ENCODE assay signal across 9 cellular contexts in the genomic region with DNA sequence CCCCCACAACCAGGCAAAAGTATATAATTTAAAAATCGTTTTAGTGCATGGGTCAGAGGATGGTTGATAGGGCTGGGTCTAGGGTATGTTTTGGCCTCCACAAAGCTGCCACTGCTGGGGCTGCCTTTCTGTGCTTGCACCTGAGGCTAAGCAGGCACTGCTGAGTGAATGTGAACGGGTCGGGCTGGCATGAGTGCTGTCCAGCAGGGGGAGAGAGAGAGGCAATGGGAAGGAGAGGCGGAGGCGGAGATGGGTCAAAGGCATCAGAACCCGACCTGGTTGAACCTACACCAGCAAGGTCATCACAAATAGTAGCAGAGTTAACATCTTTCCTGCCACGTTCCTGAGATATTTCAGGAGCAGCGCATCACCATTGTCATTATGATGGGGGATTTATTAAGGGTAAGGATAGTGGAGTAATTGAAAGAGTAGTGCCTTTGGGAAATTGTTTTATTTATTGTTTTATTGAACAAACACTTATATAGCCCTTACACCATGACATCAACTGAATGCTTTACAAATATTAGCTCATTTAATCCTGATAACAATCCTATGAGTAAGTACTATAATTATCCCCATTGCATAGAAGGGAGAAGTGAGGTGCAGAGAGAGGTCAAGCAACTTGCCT. TPM values are rescaled to one million over a fixed set of nuclear protein-coding genes. Genes with fewer than 3 reads are reported as not detected.
DNase-seq lines count a peak whose midpoint lies in the region; ATAC-seq and TF ChIP-seq lines count a peak whose summit lies in the region.
"Had no signal": no experiment of that assay in that cellular context is flagged by ENCODE, and none has a peak within 500 bp of the region (broad histone marks: within the 10 kb centered on the region; RNA-seq: fewer than 3 reads in every experiment).

No MANE protein-coding gene starts in this region.

- H3K36me3 ChIP-seq in Loucy (ENCODE audit: insufficient read depth, low read length) (no peaks in the 10 kb centered on the region), lung (ENCODE audit: control insufficient read depth in 2 of 2, insufficient read depth in 2 of 2, low read length in 2 of 2) (no peaks in the 10 kb centered on the region)

- H3K4me1 ChIP-seq in Loucy (ENCODE audit: insufficient read depth, low read length, poor library complexity, severe bottlenecking) (no peaks in the 10 kb centered on the region), lung (ENCODE audit: control insufficient read depth in 2 of 2, insufficient read depth in 2 of 2, low read length in 2 of 2) (peaks cover 0 to 1% of the 10 kb centered on the region in 2 donors)

- no peaks in the 10 kb centered on the region for H4K20me1 ChIP-seq in Loucy (ENCODE audit: insufficient read depth, low read length, poor library complexity, severe bottlenecking)

- H3K9ac ChIP-seq in Loucy (ENCODE audit: low read depth, low read length, poor library complexity, severe bottlenecking), result no peak overlapping the region

- H3K9me3 ChIP-seq in Loucy (ENCODE audit: insufficient read depth, low read depth, low read length) (no peaks in the 10 kb centered on the region), lung (ENCODE audit: control insufficient read depth in 2 of 2, insufficient read depth in 1 of 2, low read length in 1 of 2) (peaks cover 0 to 3% of the 10 kb centered on the region in 2 donors)

- H3K4me1 Mint-ChIP-seq in activated T-cell treated with anti-CD3 and anti-CD28 coated beads, Interleukin-2, amount 50 U/mL, for 72 hours (ENCODE audit: low read depth), result no peaks in the 10 kb centered on the region
- no peaks in the 10 kb centered on the region for H3K4me1 Mint-ChIP-seq in activated T-cell treated with anti-CD3 and anti-CD28 coated beads, Interleukin-2, amount 50 U/mL, for 24 hours (ENCODE audit: low read depth)
- H3K4me1 Mint-ChIP-seq in activated CD4-positive, alpha-beta memory T cell treated with anti-CD3 and anti-CD28 coated beads for 36 hours (ENCODE audit: low read depth), result no peaks in the 10 kb centered on the region

- intact Hi-C loops in activated CD4-positive, alpha-beta memory T cell treated with anti-CD3 and anti-CD28 coated beads for 36 hours (cut with micrococcal nuclease), result no loop called here
- intact Hi-C loops in posterior vena cava (cut with DNase I), result no loop called here

- no peaks in the 10 kb centered on the region for H3K79me2 ChIP-seq in Loucy (ENCODE audit: insufficient read depth, low read length)

- CTCF ChIA-PET in activated CD4-positive, alpha-beta memory T cell treated with anti-CD3 and anti-CD28 coated beads for 36 hours (lab: Charles Lee), result no interaction called here

- H3K27ac ChIP-seq in lung (ENCODE audit: low read depth in 1 of 2, low read length in 1 of 2), result no peak overlapping the region

- POLR2A ChIA-PET in activated CD4-positive, alpha-beta memory T cell treated with anti-CD3 and anti-CD28 coated beads for 36 hours (lab: Charles Lee), result no interaction called here

- no peak overlapping the region for H3K4me2 ChIP-seq in Loucy (ENCODE audit: low read depth, low read length, poor library complexity, severe bottlenecking)

- no peaks in the 10 kb centered on the region for H3K36me3 Mint-ChIP-seq in activated T-cell treated with anti-CD3 and anti-CD28 coated beads, Interleukin-2, amount 50 U/mL, for 72 hours (ENCODE audit: insufficient read depth in 2 of 2)
- no peaks in the 10 kb centered on the region for H3K36me3 Mint-ChIP-seq in activated T-cell treated with anti-CD3 and anti-CD28 coated beads, Interleukin-2, amount 50 U/mL, for 24 hours (ENCODE audit: low read depth)
- no peaks in the 10 kb centered on the region for H3K36me3 Mint-ChIP-seq in activated CD4-positive, alpha-beta memory T cell treated with anti-CD3 and anti-CD28 coated beads for 36 hours

- peak in 1 of 2 donors; percentile 44 for ATAC-seq in activated T-cell treated with anti-CD3 and anti-CD28 coated beads, Interleukin-2, amount 50 U/mL, for 72 hours (replicated peaks in 1 of 2)
- ATAC-seq in lung (ENCODE audit: insufficient read depth, low FRiP score), result no peak
- ATAC-seq in GM18867 (IDR thresholded peaks at IDR 0.05; ENCODE audit: unreplicated experiment), result no peak

- H3K27me3 Mint-ChIP-seq in activated T-cell treated with anti-CD3 and anti-CD28 coated beads, Interleukin-2, amount 50 U/mL, for 72 hours (ENCODE audit: low read depth), result peaks cover 43% of the 10 kb centered on the region
- peaks cover 28% of the 10 kb centered on the region for H3K27me3 Mint-ChIP-seq in activated T-cell treated with anti-CD3 and anti-CD28 coated beads, Interleukin-2, amount 50 U/mL, for 24 hours
- peaks cover 11% of the 10 kb centered on the region for H3K27me3 Mint-ChIP-seq in activated CD4-positive, alpha-beta memory T cell treated with anti-CD3 and anti-CD28 coated beads for 36 hours

- no peaks in the 10 kb centered on the region for H3K27me3 ChIP-seq in Loucy (ENCODE audit: insufficient read depth, low read length, poor library complexity, severe bottlenecking)
- no peaks in the 10 kb centered on the region for H3K27me3 ChIP-seq in lung (ENCODE audit: control insufficient read depth, insufficient read depth)

- H3K4me3 ChIP-seq in Loucy (ENCODE audit: low read length, poor library complexity, severe bottlenecking) (no peak overlapping the region), lung (no peak overlapping the region)

- H2AFZ ChIP-seq in Loucy (ENCODE audit: low read length), result no peak overlapping the region

- TF ChIP-seq CTCF in Loucy (conservative IDR thresholded peaks at IDR 0.05; ENCODE audit: low read length), result peak; percentile 66
- TF ChIP-seq CTCF in lung (IDR thresholded peaks at IDR 0.05; ENCODE audit: control extremely low read depth, extremely low read depth), result no peak

- no peak overlapping the region for H3K4me3 Mint-ChIP-seq in activated T-cell treated with anti-CD3 and anti-CD28 coated beads, Interleukin-2, amount 50 U/mL, for 72 hours
- H3K4me3 Mint-ChIP-seq in activated T-cell treated with anti-CD3 and anti-CD28 coated beads, Interleukin-2, amount 50 U/mL, for 24 hours, result no peak overlapping the region
- no peak overlapping the region for H3K4me3 Mint-ChIP-seq in activated CD4-positive, alpha-beta memory T cell treated with anti-CD3 and anti-CD28 coated beads for 36 hours

- H3K9me3 Mint-ChIP-seq in activated T-cell treated with anti-CD3 and anti-CD28 coated beads, Interleukin-2, amount 50 U/mL, for 72 hours, result no peaks in the 10 kb centered on the region
- H3K9me3 Mint-ChIP-seq in activated T-cell treated with anti-CD3 and anti-CD28 coated beads, Interleukin-2, amount 50 U/mL, for 24 hours, result no peaks in the 10 kb centered on the region
- H3K9me3 Mint-ChIP-seq in activated CD4-positive, alpha-beta memory T cell treated with anti-CD3 and anti-CD28 coated beads for 36 hours, result no peaks in the 10 kb centered on the region

- WGBS in lung, 2 donors, result 11 to 19% methylated on average over 8 of the region's 8 CpGs

- H3K27ac Mint-ChIP-seq in activated T-cell treated with anti-CD3 and anti-CD28 coated beads, Interleukin-2, amount 50 U/mL, for 72 hours, result no peak overlapping the region
- no peak overlapping the region for H3K27ac Mint-ChIP-seq in activated T-cell treated with anti-CD3 and anti-CD28 coated beads, Interleukin-2, amount 50 U/mL, for 24 hours
- H3K27ac Mint-ChIP-seq in activated CD4-positive, alpha-beta memory T cell treated with anti-CD3 and anti-CD28 coated beads for 36 hours, result no peak overlapping the region

- peak; percentile 15 to 30 for DNase-seq in activated T-cell treated with anti-CD3 and anti-CD28 coated beads, Interleukin-2, amount 50 U/mL, for 72 hours
- DNase-seq in activated T-cell treated with anti-CD3 and anti-CD28 coated beads, Interleukin-2, amount 50 U/mL, for 24 hours, result no peak
- DNase-seq in activated CD4-positive, alpha-beta memory T cell treated with anti-CD3 and anti-CD28 coated beads for 36 hours, result peak; percentile 13
- DNase-seq in lung (ENCODE audit: low spot score) (peak; percentile 40), T-helper 2 cell (no peak), posterior vena cava (ENCODE audit: low spot score) (no peak)
- DNase-seq: right cardiac atrium had no signal

- no peaks in the 10 kb centered on the region for H3F3A ChIP-seq in Loucy (ENCODE audit: low read depth)

- no peaks in the 10 kb centered on the region for H3K9me2 ChIP-seq in Loucy (replicated peaks; ENCODE audit: low read depth, low read length)

RNA-seq across cellular contexts. Expression of gene NRXN3, which starts 5.8 kb away (rescaled TPM):
- total RNA-seq in activated T-cell treated with anti-CD3 and anti-CD28 coated beads, Interleukin-2, amount 50 U/mL, for 72 hours, result not detected
- not detected for total RNA-seq in activated CD4-positive, alpha-beta memory T cell treated with anti-CD3 and anti-CD28 coated beads for 36 hours
- 1 to 10 TPM; 6.7 to 8.3 TPM for total RNA-seq in lung
- 1 to 10 TPM; 1.4 to 2.1 TPM for polyA plus RNA-seq in lung
- 10 to 100 TPM; 11.8 to 14.3 TPM for total RNA-seq in posterior vena cava

Comparison
In these comparisons a context has a peak if more than half of its experiments do, and no peak if none do; other contexts are left out.
1. DNase-seq: peak in activated T-cell treated with anti-CD3 and anti-CD28 coated beads, Interleukin-2, amount 50 U/mL, for 72 hours (2 of 2), activated CD4-positive, alpha-beta memory T cell treated with anti-CD3 and anti-CD28 coated beads for 36 hours (single experiment) and lung (single experiment); none in activated T-cell treated with anti-CD3 and anti-CD28 coated beads, Interleukin-2, amount 50 U/mL, for 24 hours (single experiment), T-helper 2 cell (0 of 5) and posterior vena cava (single experiment).
2. RNA of gene NRXN3, which starts 5.8 kb away (total RNA-seq): 11.8 to 14.3 TPM in posterior vena cava and 6.7 to 8.3 TPM in lung; not detected in activated T-cell treated with anti-CD3 and anti-CD28 coated beads, Interleukin-2, amount 50 U/mL, for 72 hours and not detected in activated CD4-positive, alpha-beta memory T cell treated with anti-CD3 and anti-CD28 coated beads for 36 hours; every median in the first group is over 4 times any median in the second.